ENCODE assay signal across 25 cellular contexts in genomic region chr9:117253256-117253655, GRCh38.
"Had no signal": no experiment of that assay in that cellular context is flagged by ENCODE, and none has a peak within 500 bp of the region (broad histone marks: within the 10 kb centered on the region; RNA-seq: fewer than 3 reads in every experiment).

No MANE protein-coding gene starts in this region.

- ATAC-seq: left colon; left lung; lower lobe of right lung; mucosa of descending colon; naive thymus-derived CD8-positive, alpha-beta T cell; pancreas; sciatic nerve; stimulated activated memory B cell treated with anti-CD40 and anti-IgM and Interleukin-4, amounts not matched to agents 10 μg/mL and 1 μg/mL and 100 μg/mL, for 72 hours; stimulated activated naive CD8-positive, alpha-beta T cell treated with anti-CD3 and anti-CD28 coated beads, Interleukin-15, Interleukin-2, amounts not matched to agents 100 U/mL and 50 U/mL, for 24 hours had no signal

- H3K27me3 ChIP-seq: left lung, pancreas, stomach, tibial artery, uterus had no signal

- H3K9me3 ChIP-seq: left lung, lower lobe of right lung, mucosa of descending colon, pancreas, prostate gland, spleen, stomach, thoracic aorta, tibial artery, uterus had no signal

- H3K4me1 ChIP-seq: left lung, lower lobe of right lung, pancreas, prostate gland, spleen, stomach, tibial artery, uterus had no signal

- H3K4me3 ChIP-seq: left lung, lower lobe of right lung, mucosa of descending colon, pancreas, prostate gland, spleen, stomach, thoracic aorta, tibial artery, uterus had no signal

- H3K36me3 ChIP-seq: left lung, lower lobe of right lung, pancreas, prostate gland, spleen, stomach, thoracic aorta, tibial artery, uterus had no signal

- H3K27ac ChIP-seq: left lung, lower lobe of right lung, pancreas, prostate gland, spleen, stomach, thoracic aorta, tibial artery, uterus had no signal

- DNase-seq: hippocampal formation; kidney; left colon; left lung; lower lobe of right lung; mammary epithelial cell; midbrain; mucosa of descending colon; naive thymus-derived CD8-positive, alpha-beta T cell; pancreas; posterior cingulate gyrus; retina; small intestine; spleen; stimulated activated CD4-positive, alpha-beta T cell treated with anti-CD3 and anti-CD28 coated beads, Interleukin-2, amount 100 ng/mL, for 48 hours; stimulated activated CD4-positive, alpha-beta T cell treated with anti-CD3 and anti-CD28 coated beads, Interleukin-4, amount 100 ng/mL, for 4 hours; stimulated activated CD8-positive, alpha-beta memory T cell treated with anti-CD3 and anti-CD28 coated beads, Interleukin-4, amount 100 ng/mL, for 48 hours; stimulated activated naive CD8-positive, alpha-beta T cell treated with anti-CD3 and anti-CD28 coated beads, Interleukin-15, Interleukin-2, amounts not matched to agents 100 U/mL and 50 U/mL, for 24 hours; stomach; tibial artery; uterus had no signal
